ENCODE assay signal across 17 cellular contexts in genomic region chr17:66784621-66785364, GRCh38. TPM values are rescaled to one million over a fixed set of nuclear protein-coding genes. Genes with fewer than 3 reads are reported as not detected.
DNase-seq lines count a peak whose midpoint lies in the region; ATAC-seq, FAIRE-seq and TF ChIP-seq lines count a peak whose summit lies in the region.
"Had no signal": no experiment of that assay in that cellular context is flagged by ENCODE, and none has a peak within 500 bp of the region (broad histone marks: within the 10 kb centered on the region; RNA-seq: fewer than 3 reads in every experiment).

No MANE protein-coding gene starts in this region.

- no peaks in the 10 kb centered on the region for H3K79me1 ChIP-seq in H1 (ENCODE audit: low read depth, low read length)

- TF ChIP-seq CTCF in H1 (IDR thresholded peaks at IDR 0.05; ENCODE audit: control extremely low read depth in 1 of 3, insufficient read depth in 1 of 3, low read depth in 1 of 3, low read length in 3 of 3): no peak

- H3K4me1 ChIP-seq in H1 (replicated peaks in 1 of 4; ENCODE audit: control insufficient read depth in 3 of 4, insufficient read depth in 4 of 4, low read length in 3 of 4): peaks cover 0 to 15% (median 6%) of the 10 kb centered on the region in 4 experiments; a peak in 4 of 7 replicates
- H3K4me1 ChIP-seq: Peyer's patch had no signal

- H3K36me3 Mint-ChIP-seq in activated CD4-positive, alpha-beta memory T cell treated with anti-CD3 and anti-CD28 coated beads for 36 hours: peaks cover 33% of the 10 kb centered on the region

- FAIRE-seq in H1 (lab: Jason Lieb, UNC): no peak

- H2AK5ac ChIP-seq in H1 (ENCODE audit: low read depth, low read length): peak overlapping the region; percentile 88

- no peaks in the 10 kb centered on the region; a peak in 1 of 8 replicates for H3K36me3 ChIP-seq in H1 (ENCODE audit: control insufficient read depth in 2 of 4, insufficient read depth in 4 of 4, low read length in 3 of 4)

- H3K4me2 ChIP-seq in H1 (ENCODE audit: insufficient read depth in 1 of 2, low read depth in 2 of 2, low read length in 2 of 2): no peak overlapping the region

- no peak overlapping the region for H4K8ac ChIP-seq in H1 (ENCODE audit: extremely low read depth, insufficient read depth, low read length)

- no peaks in the 10 kb centered on the region for H3K9me3 ChIP-seq in H1 (ENCODE audit: insufficient read depth in 2 of 2, low read depth in 1 of 2, low read length in 1 of 2)
- H3K9me3 ChIP-seq: Peyer's patch had no signal

- H3K56ac ChIP-seq in H1 (replicated peaks; ENCODE audit: insufficient read length, low read depth, low read length): no peak overlapping the region

- H4K91ac ChIP-seq in H1 (replicated peaks; ENCODE audit: insufficient read length, low read length): peak overlapping the region; percentile 10

- CTCF ChIA-PET in H1 (lab: Charles Lee; ENCODE audit: partially characterized antibody): interaction anchor here (0.8 to 1.9 kb wide), 7 partner anchors 9 to 76 kb away, joined by 3 to 10 read pairs (median 3); no protein-coding TSS in a partner anchor
- CTCF ChIA-PET in activated CD4-positive, alpha-beta memory T cell treated with anti-CD3 and anti-CD28 coated beads for 36 hours (lab: Charles Lee): no interaction called here

- no peak overlapping the region; the same call in 1 of the 2 replicates for H2BK12ac ChIP-seq in H1 (ENCODE audit: low read depth, low read length)

- no peaks in the 10 kb centered on the region for H3K9me3 Mint-ChIP-seq in activated CD4-positive, alpha-beta memory T cell treated with anti-CD3 and anti-CD28 coated beads for 36 hours

- no peak overlapping the region for H2BK15ac ChIP-seq in H1 (ENCODE audit: low read length)

- no peak for TF ChIP-seq POLR2A in H1 (IDR thresholded peaks at IDR 0.05; ENCODE audit: control extremely low read depth in 1 of 2, low read depth in 2 of 2, low read length in 2 of 2)

- TF ChIP-seq RAD21 in H1 (IDR thresholded peaks at IDR 0.05 in 1 of 2, conservative IDR thresholded peaks at IDR 0.05 in 1 of 2; ENCODE audit: low read depth in 2 of 2, low read length in 2 of 2): no peak

- no peaks in the 10 kb centered on the region for H3K27me3 ChIP-seq in H1 (replicated peaks in 1 of 4; ENCODE audit: control insufficient read depth in 3 of 4, extremely low read depth in 1 of 4, insufficient read depth in 3 of 4, low read length in 3 of 4)
- H3K27me3 ChIP-seq: Peyer's patch had no signal

- H3K27ac Mint-ChIP-seq in activated CD4-positive, alpha-beta memory T cell treated with anti-CD3 and anti-CD28 coated beads for 36 hours: no peak overlapping the region

- peak overlapping the region; percentile 40; the same call in 1 of the 2 replicates for H3K18ac ChIP-seq in H1 (ENCODE audit: extremely low read depth, low read length)

- intact Hi-C loops in cardiac septum (cut with DNase I) (no loop called here), Right ventricle myocardium superior (cut with DNase I) (no loop called here)
- intact Hi-C loops in activated CD4-positive, alpha-beta memory T cell treated with anti-CD3 and anti-CD28 coated beads for 36 hours (cut with micrococcal nuclease): no loop called here

- no peak overlapping the region for H3K14ac ChIP-seq in H1 (ENCODE audit: insufficient read length)

- peak; percentile 7 for DNase-seq in DMS79 (lab: John Stamatoyannopoulos, UW)
- no peak for DNase-seq in DMS79 treated with DMSO at 0.1 percent for 48 hours (lab: John Stamatoyannopoulos, UW)
- DNase-seq in cardiac septum (ENCODE audit: low spot score): peak; percentile 44
- DNase-seq in Right ventricle myocardium superior: no peak
- no peak for DNase-seq in H1 (ENCODE audit: low read depth in 1 of 2, low spot score in 2 of 2)
- no peak for DNase-seq in NCI-H1436 (lab: John Stamatoyannopoulos, UW)
- no peak for DNase-seq in activated CD4-positive, alpha-beta memory T cell treated with anti-CD3 and anti-CD28 coated beads for 36 hours
- DNase-seq: NCI-H1048, NCI-H1694 treated with DMSO at 0.1 percent for 48 hours, NCI-H446, NCI-H748 treated with DMSO at 0.1 percent for 48 hours, Peyer's patch, SHP77 treated with DMSO at 0.1 percent for 48 hours had no signal

- no peak overlapping the region for H3K23ac ChIP-seq in H1 (ENCODE audit: insufficient read length)

- no peak overlapping the region for H3K4me3 Mint-ChIP-seq in activated CD4-positive, alpha-beta memory T cell treated with anti-CD3 and anti-CD28 coated beads for 36 hours

- no peaks in the 10 kb centered on the region for H3K79me2 ChIP-seq in H1 (ENCODE audit: control insufficient read depth in 1 of 2, insufficient read depth in 2 of 2, low read length in 2 of 2)

- H4K20me1 ChIP-seq in H1 (replicated peaks in 1 of 2; ENCODE audit: control insufficient read depth in 1 of 2, insufficient read depth in 2 of 2, low read length in 2 of 2): no peaks in the 10 kb centered on the region

- H3K27ac ChIP-seq in H1 (ENCODE audit: low read depth, low read length): no peak overlapping the region
- H3K27ac ChIP-seq: 22Rv1, C4-2B, Peyer's patch had no signal

- no peak overlapping the region for H3K9ac ChIP-seq in H1 (replicated peaks in 1 of 4; ENCODE audit: extremely low read depth in 1 of 4, low read depth in 3 of 4, low read length in 3 of 4)

- H2BK120ac ChIP-seq in H1 (replicated peaks; ENCODE audit: low read depth, low read length): no peak overlapping the region

- no peak for TF ChIP-seq EP300 in H1 (IDR thresholded peaks at IDR 0.05; ENCODE audit: borderline replicate concordance in 1 of 2, low read depth in 2 of 2, low read length in 2 of 2)

- H3K27me3 Mint-ChIP-seq in activated CD4-positive, alpha-beta memory T cell treated with anti-CD3 and anti-CD28 coated beads for 36 hours: no peaks in the 10 kb centered on the region

- peak overlapping the region; percentile 32 for H2BK5ac ChIP-seq in H1 (ENCODE audit: low read depth, low read length)

- no peak overlapping the region for H2AFZ ChIP-seq in H1 (ENCODE audit: low read length)

- no peak overlapping the region for H3K4me3 ChIP-seq in H1 (ENCODE audit: extremely low read depth in 1 of 4, insufficient read depth in 2 of 4, low read depth in 3 of 4, low read length in 4 of 4)
- H3K4me3 ChIP-seq: Peyer's patch had no signal

- no peaks in the 10 kb centered on the region for H3K4me1 Mint-ChIP-seq in activated CD4-positive, alpha-beta memory T cell treated with anti-CD3 and anti-CD28 coated beads for 36 hours (ENCODE audit: low read depth)

- no peak for ATAC-seq in Right ventricle myocardium superior (ENCODE audit: poor library complexity)
- no peak for ATAC-seq in GM21360 (IDR thresholded peaks at IDR 0.05; ENCODE audit: unreplicated experiment)

- 0 out of 2 replicates have a peak overlapping the region, but pooled peaks have one; percentile 73 for H2BK20ac ChIP-seq in H1 (ENCODE audit: low read length)

- no peaks in the 10 kb centered on the region for H3K23me2 ChIP-seq in H1 (ENCODE audit: low read depth, low read length)

- peak overlapping the region; percentile 32 for H3K4ac ChIP-seq in H1 (replicated peaks; ENCODE audit: insufficient read length, low read depth, low read length)

- no peak overlapping the region for H4K5ac ChIP-seq in H1 (ENCODE audit: insufficient read length, low read depth, low read length)

- POLR2A ChIA-PET in H1 (lab: Charles Lee; ENCODE audit: partially characterized antibody): no interaction called here
- POLR2A ChIA-PET in activated CD4-positive, alpha-beta memory T cell treated with anti-CD3 and anti-CD28 coated beads for 36 hours (lab: Charles Lee): no interaction called here

- 84% methylated on average over 11 of the region's 11 CpGs; no CpG with 5 or more reads in 1 of the 2 experiments for WGBS in H1 (ENCODE audit: extremely low coverage in 1 of 2, insufficient coverage in 1 of 2, insufficient read length in 1 of 2, insufficient replicate concordance in 2 of 2, low coverage in 1 of 2, low lambda C conversion rate in 2 of 2, missing lambda C conversion rate in 1 of 2), 2 experiments

TF ChIP-seq in H1, 55 proteins besides CTCF, POLR2A, EP300 and RAD21:
- TF ChIP-seq KDM4A (IDR thresholded peaks at IDR 0.05; ENCODE audit: low read depth, low read length, severe bottlenecking) (no peak), MAFK (IDR thresholded peaks at IDR 0.05; ENCODE audit: low read depth, low read length) (no peak), RXRA (IDR thresholded peaks at IDR 0.05; ENCODE audit: insufficient read depth, low read depth, low read length) (no peak), CEBPB (IDR thresholded peaks at IDR 0.05; ENCODE audit: low read depth, low read length) (no peak), SRF (IDR thresholded peaks at IDR 0.05; ENCODE audit: low read depth, low read length) (no peak), SP1 (IDR thresholded peaks at IDR 0.05; ENCODE audit: low read depth, low read length) (no peak), NRF1 (IDR thresholded peaks at IDR 0.05; ENCODE audit: low read depth, low read length) (no peak), ZNF274 (IDR thresholded peaks at IDR 0.05; ENCODE audit: borderline replicate concordance, extremely low read depth, low read length) (no peak), NANOG (IDR thresholded peaks at IDR 0.05; ENCODE audit: insufficient read depth, low read depth, low read length, poor library complexity, severe bottlenecking) (no peak), ATF3 (IDR thresholded peaks at IDR 0.05; ENCODE audit: insufficient read depth, low read depth, low read length) (no peak), CTBP2 (IDR thresholded peaks at IDR 0.05; ENCODE audit: borderline replicate concordance, insufficient read depth, insufficient read length, low read length) (no peak), POLR2AphosphoS5 (IDR thresholded peaks at IDR 0.05; ENCODE audit: low read depth, low read length) (no peak), CHD2 (IDR thresholded peaks at IDR 0.05; ENCODE audit: low read length) (no peak), TBP (IDR thresholded peaks at IDR 0.05; ENCODE audit: low read depth, low read length) (no peak)

RNA-seq across cellular contexts. Expression of gene CACNG5, which starts 50.1 kb away (rescaled TPM):
- not detected for total RNA-seq in cardiac septum
- total RNA-seq in Right ventricle myocardium superior: not detected
- 1.3 and 2.2 TPM in 2 replicates for total RNA-seq in H1 (2021; fragmentation: NEBNext Ultra II Directional; extraction: Animal tissue kit (Norgen Biotek cat#: 25700))
- polyA plus RNA-seq in H1 (2011; rRNA removed): 3.1 and 4.1 TPM in 2 replicates
- 1.8 TPM for polyA plus RNA-seq in H1 (2011; cell fraction: cytosol; rRNA removed)
- polyA plus RNA-seq in H1 (2011; cell fraction: nucleus; rRNA removed): 6.4 TPM
- 1.0 to 1.8 TPM (median 1.3 TPM) in 4 replicates for polyA plus RNA-seq in H1 (2012, experiment 1 of 2)
- 0.73 TPM for polyA plus RNA-seq in H1 (2012, experiment 2 of 2)
- polyA plus RNA-seq in H1 (2013, experiment 1 of 2): 2.2 TPM
- 2.9 TPM for polyA plus RNA-seq in H1 (2013, experiment 2 of 2)
- polyA minus RNA-seq in H1 (2011; rRNA and poly(A)+ RNA removed): 5.1 and 8.7 TPM in 2 replicates
- 1.8 TPM for polyA minus RNA-seq in H1 (2011; cell fraction: cytosol; rRNA and poly(A)+ RNA removed)
- 5.4 TPM for polyA minus RNA-seq in H1 (2011; cell fraction: nucleus; rRNA and poly(A)+ RNA removed)
- not detected for total RNA-seq in activated CD4-positive, alpha-beta memory T cell treated with anti-CD3 and anti-CD28 coated beads for 36 hours
- total RNA-seq: HT1080, Peyer's patch had no signal

Comparison
In these comparisons a context has a peak if more than half of its experiments do, and no peak if none do; other contexts are left out.
1. DNase-seq: peak in DMS79 (single experiment) and cardiac septum (single experiment); none in DMS79 treated with DMSO at 0.1 percent for 48 hours (single experiment), Right ventricle myocardium superior (single experiment), H1 (0 of 2), NCI-H1436 (single experiment) and activated CD4-positive, alpha-beta memory T cell treated with anti-CD3 and anti-CD28 coated beads for 36 hours (single experiment).